Comparison of ENCODE assay signal across 34 cellular contexts in the genomic region with DNA sequence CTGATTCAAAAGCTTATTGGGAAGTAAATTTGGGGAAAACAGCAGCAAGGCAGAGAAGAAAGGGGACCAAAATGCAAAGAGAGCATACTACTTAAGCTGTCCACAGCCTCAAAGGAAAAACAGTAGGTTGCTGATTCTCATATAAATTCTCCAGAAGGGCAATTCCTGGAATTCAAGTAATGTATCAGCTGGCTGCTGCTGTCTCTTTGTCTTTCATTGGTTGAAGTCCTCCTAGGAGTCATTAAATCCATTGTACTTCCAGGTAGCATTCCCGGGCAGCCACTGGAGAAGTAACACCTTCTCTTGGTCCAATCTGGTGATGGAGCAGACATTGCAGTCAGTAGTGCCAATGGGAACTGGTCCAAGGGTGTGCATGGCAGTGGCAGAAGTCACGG. TPM values are rescaled to one million over a fixed set of nuclear protein-coding genes. Genes with fewer than 3 reads are reported as not detected.
DNase-seq lines count a peak whose midpoint lies in the region; ATAC-seq and TF ChIP-seq lines count a peak whose summit lies in the region.
"Had no signal": no experiment of that assay in that cellular context is flagged by ENCODE, and none has a peak within 500 bp of the region (broad histone marks: within the 10 kb centered on the region; RNA-seq: fewer than 3 reads in every experiment).

No MANE protein-coding gene starts in this region.

- H3K4me3 Mint-ChIP-seq in neural progenitor cell, result no peak overlapping the region
- H3K4me3 Mint-ChIP-seq: activated CD4-positive, alpha-beta T cell treated with anti-CD3 and anti-CD28 coated beads, Interleukin-2, amount 10 ng/mL, durations not matched to agents 7 days and 5 days; natural killer cell had no signal

- no peaks in the 10 kb centered on the region for H3K79me2 ChIP-seq in OCI-LY7 (ENCODE audit: insufficient read depth, low read depth, low read length)
- no peaks in the 10 kb centered on the region for H3K79me2 ChIP-seq in neural progenitor cell (ENCODE audit: low read depth)

- no TSS peak for BruUV-seq in OCI-LY7 (replicated peaks; lab: Mats Ljungman, UMichigan)

- peak overlapping the region; percentile 52 for H3K4me2 ChIP-seq in OCI-LY7 (ENCODE audit: low read length)
- no peak overlapping the region for H3K4me2 ChIP-seq in neural progenitor cell
- H3K4me2 ChIP-seq: PC-9 had no signal

- TF ChIP-seq CTCF in OCI-LY7 (conservative IDR thresholded peaks at IDR 0.05; ENCODE audit: low read length), result no peak
- no peak for TF ChIP-seq CTCF in neural progenitor cell (IDR thresholded peaks at IDR 0.05)

- H3F3A ChIP-seq in neural progenitor cell (ENCODE audit: low read depth), result no peaks in the 10 kb centered on the region

- H3K27me3 Mint-ChIP-seq in neural progenitor cell (ENCODE audit: insufficient read depth, low read depth), result no peaks in the 10 kb centered on the region
- H3K27me3 Mint-ChIP-seq: activated CD4-positive, alpha-beta T cell treated with anti-CD3 and anti-CD28 coated beads, Interleukin-2, amount 10 ng/mL, durations not matched to agents 7 days and 5 days; effector memory CD8-positive, alpha-beta T cell had no signal

- no peak overlapping the region for H3K27ac Mint-ChIP-seq in neural progenitor cell
- H3K27ac Mint-ChIP-seq: activated CD4-positive, alpha-beta T cell treated with anti-CD3 and anti-CD28 coated beads, Interleukin-2, amount 10 ng/mL, durations not matched to agents 7 days and 5 days; activated T-cell treated with anti-CD3 and anti-CD28 coated beads, Interleukin-2, amount 50 U/mL, for 72 hours; effector memory CD8-positive, alpha-beta T cell; natural killer cell had no signal

- peak overlapping the region; percentile 90 for H3K27ac ChIP-seq in HUES48 (ENCODE audit: low read depth, low read length)
- no peak overlapping the region for H3K27ac ChIP-seq in OCI-LY7 (ENCODE audit: low read depth, low read length, poor library complexity, severe bottlenecking)
- no peak overlapping the region for H3K27ac ChIP-seq in neural progenitor cell
- H3K27ac ChIP-seq in effector memory CD4-positive, alpha-beta T cell (ENCODE audit: insufficient read depth, low read length, poor library complexity, severe bottlenecking), result no peak overlapping the region
- H3K27ac ChIP-seq: adrenal gland, breast epithelium, colonic mucosa, PC-9, upper lobe of right lung, WERI-Rb-1 had no signal

- H4K20me1 ChIP-seq in OCI-LY7 (ENCODE audit: insufficient read depth, low read length) (no peaks in the 10 kb centered on the region), neural progenitor cell (ENCODE audit: low read depth) (no peaks in the 10 kb centered on the region)

- no peak overlapping the region for H3K9ac ChIP-seq in HUES48 (ENCODE audit: low read depth, low read length)
- H3K9ac ChIP-seq in neural progenitor cell, result no peak overlapping the region

- no peaks in the 10 kb centered on the region for H3K4me1 Mint-ChIP-seq in neural progenitor cell
- H3K4me1 Mint-ChIP-seq: activated CD4-positive, alpha-beta T cell treated with anti-CD3 and anti-CD28 coated beads, Interleukin-2, amount 10 ng/mL, durations not matched to agents 7 days and 5 days had no signal

- H3K4me1 ChIP-seq in HUES48 (ENCODE audit: control insufficient read depth, insufficient read depth, low read length) (peaks cover 48% of the 10 kb centered on the region), OCI-LY7 (ENCODE audit: insufficient read depth, low read length, poor library complexity, severe bottlenecking) (no peaks in the 10 kb centered on the region), neural progenitor cell (peaks cover 7% of the 10 kb centered on the region)
- no peaks in the 10 kb centered on the region for H3K4me1 ChIP-seq in effector memory CD4-positive, alpha-beta T cell (ENCODE audit: control insufficient read depth, insufficient read depth, low read length, poor library complexity, severe bottlenecking)
- H3K4me1 ChIP-seq: adrenal gland, BE2C, breast epithelium, colonic mucosa, upper lobe of right lung had no signal

- ATAC-seq in HG02840 (IDR thresholded peaks at IDR 0.05; ENCODE audit: low FRiP score, unreplicated experiment), result no peak
- ATAC-seq: activated T-cell treated with anti-CD3 and anti-CD28 coated beads, Interleukin-2, amount 50 U/mL, for 72 hours; effector memory CD8-positive, alpha-beta T cell; esophagus mucosa; natural killer cell; upper lobe of right lung had no signal

- no peaks in the 10 kb centered on the region for H3K9me2 ChIP-seq in OCI-LY7 (ENCODE audit: insufficient read depth, low read length)

- H3K9me3 ChIP-seq in HUES48 (ENCODE audit: control insufficient read depth, insufficient read depth, low read length), result no peaks in the 10 kb centered on the region
- H3K9me3 ChIP-seq in OCI-LY7 (ENCODE audit: low read length), result no peaks in the 10 kb centered on the region
- no peaks in the 10 kb centered on the region for H3K9me3 ChIP-seq in neural progenitor cell (ENCODE audit: low read depth)
- H3K9me3 ChIP-seq in effector memory CD4-positive, alpha-beta T cell (ENCODE audit: control insufficient read depth, low read length), result no peaks in the 10 kb centered on the region
- H3K9me3 ChIP-seq: adrenal gland, BE2C, breast epithelium, colonic mucosa, ovary, upper lobe of right lung had no signal

- peak overlapping the region; percentile 30; the same call in 1 of the 2 replicates for H3K4me3 ChIP-seq in HUES48 (ENCODE audit: low read depth, low read length)
- H3K4me3 ChIP-seq in OCI-LY7 (ENCODE audit: low read depth, low read length, poor library complexity, severe bottlenecking), result no peak overlapping the region
- H3K4me3 ChIP-seq in neural progenitor cell, result no peak overlapping the region
- no peak overlapping the region for H3K4me3 ChIP-seq in effector memory CD4-positive, alpha-beta T cell (ENCODE audit: insufficient read depth, low read depth, low read length, poor library complexity, severe bottlenecking)
- H3K4me3 ChIP-seq: adrenal gland, breast epithelium, colonic mucosa, ovary, PC-9, upper lobe of right lung had no signal

- H2AFZ ChIP-seq in OCI-LY7 (ENCODE audit: low read length), result peak overlapping the region; percentile 86; the same call in 1 of the 2 replicates
- H2AFZ ChIP-seq in neural progenitor cell (replicated peaks), result no peak overlapping the region
- H2AFZ ChIP-seq: PC-9 had no signal

- DNase-seq in OCI-LY7 (ENCODE audit: low spot score) (no peak), iPS DF 19.7 (ENCODE audit: low read depth, low spot score) (peak; percentile 78), neural progenitor cell (ENCODE audit: low spot score) (peak; percentile 13), COLO668 (lab: John Stamatoyannopoulos, UW; ENCODE audit: unreplicated experiment) (no peak), occipital lobe (lab: John Stamatoyannopoulos, UW) (no peak)
- no peak for DNase-seq in effector memory CD4-positive, alpha-beta T cell
- DNase-seq: ACHN; activated CD4-positive, alpha-beta T cell treated with anti-CD3 and anti-CD28 coated beads, Interleukin-2, amount 10 ng/mL, durations not matched to agents 7 days and 5 days; activated naive CD4-positive, alpha-beta T cell treated with Interleukin-2 at 50 U/mL for 16 hours; activated T-cell treated with anti-CD3 and anti-CD28 coated beads, Interleukin-2, amount 50 U/mL, for 72 hours; adrenal gland; BE2C; CD8-positive, alpha-beta memory T cell; colonic mucosa; effector memory CD8-positive, alpha-beta T cell; islet precursor cell; natural killer cell; NCI-H1105; NCI-H2029 treated with DMSO at 0.1 percent for 48 hours; NCI-H226; NCI-H748 treated with DMSO at 0.1 percent for 48 hours; PC-9; SHP77 treated with DMSO at 0.1 percent for 48 hours; stimulated activated CD4-positive, alpha-beta T cell treated with anti-CD3 and anti-CD28 coated beads, Interleukin-12 subunit alpha, Interleukin-12 subunit beta, amount 100 ng/mL, for 4 hours; stimulated activated CD4-positive, alpha-beta T cell treated with anti-CD3 and anti-CD28 coated beads, Interleukin-4, amount 100 ng/mL, for 1 hour; T-helper 9 cell; upper lobe of right lung; WERI-Rb-1 had no signal

- H3K27me3 ChIP-seq in HUES48 (ENCODE audit: control insufficient read depth, insufficient read depth, low read length), result no peaks in the 10 kb centered on the region
- H3K27me3 ChIP-seq in neural progenitor cell, result no peaks in the 10 kb centered on the region
- H3K27me3 ChIP-seq in effector memory CD4-positive, alpha-beta T cell (replicated peaks; ENCODE audit: control insufficient read depth, insufficient read depth, low read length, poor library complexity, severe bottlenecking), result no peaks in the 10 kb centered on the region
- H3K27me3 ChIP-seq: adrenal gland, BE2C, breast epithelium, colonic mucosa, ovary, upper lobe of right lung had no signal

- POLR2A ChIA-PET in OCI-LY7 (lab: Charles Lee), result interaction anchor here (0.8 to 1.4 kb wide), 6 partner anchors 10 to 175 kb away, joined by 3 to 7 read pairs (median 3); no protein-coding TSS in a partner anchor

- intact Hi-C loops in OCI-LY7 (cut with micrococcal nuclease; ENCODE audit: unreplicated experiment), result no loop called here

- H3K36me3 ChIP-seq in HUES48 (ENCODE audit: control insufficient read depth, insufficient read depth, low read length) (no peaks in the 10 kb centered on the region), OCI-LY7 (ENCODE audit: insufficient read depth, low read length) (no peaks in the 10 kb centered on the region), neural progenitor cell (no peaks in the 10 kb centered on the region)
- H3K36me3 ChIP-seq in effector memory CD4-positive, alpha-beta T cell (ENCODE audit: control insufficient read depth, insufficient read depth, low read length), result no peaks in the 10 kb centered on the region
- H3K36me3 ChIP-seq: adrenal gland, BE2C, breast epithelium, colonic mucosa, ovary, upper lobe of right lung, WERI-Rb-1 had no signal

- CTCF ChIA-PET in OCI-LY7 (lab: Charles Lee; ENCODE audit: unreplicated experiment), result no interaction called here

- H3K9me3 Mint-ChIP-seq in neural progenitor cell, result no peaks in the 10 kb centered on the region
- H3K9me3 Mint-ChIP-seq: activated CD4-positive, alpha-beta T cell treated with anti-CD3 and anti-CD28 coated beads, Interleukin-2, amount 10 ng/mL, durations not matched to agents 7 days and 5 days; activated T-cell treated with anti-CD3 and anti-CD28 coated beads, Interleukin-2, amount 50 U/mL, for 72 hours; CD8-positive, alpha-beta memory T cell; effector memory CD8-positive, alpha-beta T cell; natural killer cell had no signal

- no peaks in the 10 kb centered on the region for H3K36me3 Mint-ChIP-seq in neural progenitor cell
- H3K36me3 Mint-ChIP-seq: natural killer cell had no signal

RNA-seq across cellular contexts. Expression of gene BET1, which starts 22.7 kb away (rescaled TPM):
- total RNA-seq in OCI-LY7 (2014; rRNA removed; shearing (Covaris generic)), result 14.3 and 20.4 TPM in 2 replicates
- total RNA-seq in OCI-LY7 (2022) (31.6 and 32.8 TPM in 2 replicates), neural progenitor cell (ENCODE audit: low replicate concordance) (43.8 and 60.7 TPM in 2 replicates), occipital lobe (30.1 TPM)

RNA-seq across cellular contexts. Expression of gene GNG11, which starts 59.9 kb away (rescaled TPM):
- 0.82 and 1.4 TPM in 2 replicates for total RNA-seq in OCI-LY7 (2014; rRNA removed; shearing (Covaris generic))
- total RNA-seq in OCI-LY7 (2022), result 1.2 TPM in 2 replicates
- 0.56 and 0.86 TPM in 2 replicates for total RNA-seq in neural progenitor cell (ENCODE audit: low replicate concordance)
- 4.5 TPM for total RNA-seq in occipital lobe
- total RNA-seq: activated CD4-positive, alpha-beta T cell treated with anti-CD3 and anti-CD28 coated beads, Interleukin-2, amount 10 ng/mL, durations not matched to agents 7 days and 5 days; activated T-cell treated with anti-CD3 and anti-CD28 coated beads, Interleukin-2, amount 50 U/mL, for 72 hours; CD8-positive, alpha-beta memory T cell; G401 had no signal

Comparison
In these comparisons a context has a peak if more than half of its experiments do, and no peak if none do; other contexts are left out.
1. DNase-seq: peak in iPS DF 19.7 (single experiment) and neural progenitor cell (single experiment); none in OCI-LY7 (single experiment), COLO668 (single experiment), occipital lobe (single experiment) and effector memory CD4-positive, alpha-beta T cell (0 of 3).